In the genomic region with DNA sequence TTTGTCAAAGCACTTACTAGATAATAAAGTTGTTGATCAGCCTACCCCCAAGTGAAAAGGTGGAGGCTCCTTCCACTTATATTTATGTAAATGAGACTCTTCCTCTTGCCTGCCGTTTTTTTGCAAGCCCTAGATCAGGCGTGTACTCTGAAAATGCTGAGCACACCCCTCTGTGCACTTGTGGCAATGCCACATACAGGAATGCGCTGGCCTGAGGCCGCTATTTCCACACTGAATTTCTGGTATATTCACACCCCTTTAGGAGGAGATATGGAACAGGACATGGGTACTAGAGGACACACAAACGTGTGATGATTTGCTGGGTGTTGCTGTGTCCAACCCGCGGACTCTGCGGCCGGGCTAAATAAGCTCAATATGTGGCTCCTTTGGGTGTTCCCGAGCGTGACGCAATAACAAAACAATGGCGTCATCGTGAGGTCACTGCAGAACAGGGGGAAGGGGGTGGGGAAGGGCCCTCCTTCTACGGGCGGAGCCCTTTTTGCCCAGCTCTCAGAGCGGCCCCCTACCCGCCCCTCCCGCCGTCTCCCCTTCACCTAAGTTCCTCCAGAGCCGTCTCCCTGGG, we compare ENCODE assay signal across 8 cellular contexts. TPM values are rescaled to one million over a fixed set of nuclear protein-coding genes. Genes with fewer than 3 reads are reported as not detected.
DNase-seq lines count a peak whose midpoint lies in the region; ATAC-seq and TF ChIP-seq lines count a peak whose summit lies in the region.

No MANE protein-coding gene starts in this region.

- no peaks in the 10 kb centered on the region for H3K9me2 ChIP-seq in PC-9 (ENCODE audit: insufficient read depth)

- CTCF ChIA-PET in PC-9 (lab: Charles Lee), result interaction anchor here (0.5 to 0.8 kb wide), 2 partner anchors 18 to 308 kb away, joined by 4 to 10 read pairs; no protein-coding TSS in a partner anchor
- CTCF ChIA-PET in activated naive CD4-positive, alpha-beta T cell treated with anti-CD3 and anti-CD28 coated beads, Interleukin-2, amount 10 ng/mL, durations not matched to agents 7 days and 5 days (lab: Charles Lee), result interaction anchor here (0.8 to 2.0 kb wide), 3 partner anchors 12 to 50 kb away, joined by 3 to 6 read pairs (median 3); partner anchors contain the start of gene OS9

- H3K36me3 ChIP-seq in PC-9 (ENCODE audit: low read depth) (peaks cover 9% of the 10 kb centered on the region; the same call in 1 of the 2 replicates), left ventricle myocardium inferior (peaks cover 30% of the 10 kb centered on the region)

- peak overlapping the region; percentile 93 for H3K27ac Mint-ChIP-seq in activated naive CD4-positive, alpha-beta T cell treated with anti-CD3 and anti-CD28 coated beads, Interleukin-2, amount 10 ng/mL, durations not matched to agents 7 days and 5 days

- peak; percentile 46 for ATAC-seq in GM18498 (IDR thresholded peaks at IDR 0.05; ENCODE audit: unreplicated experiment)
- peak; percentile 37 for ATAC-seq in HG02885 (IDR thresholded peaks at IDR 0.05; ENCODE audit: poor library complexity, unreplicated experiment)

- H3K4me1 Mint-ChIP-seq in activated naive CD4-positive, alpha-beta T cell treated with anti-CD3 and anti-CD28 coated beads, Interleukin-2, amount 10 ng/mL, durations not matched to agents 7 days and 5 days, result peaks cover 61% of the 10 kb centered on the region

- H4K20me1 ChIP-seq in PC-9 (ENCODE audit: insufficient read depth), result no peaks in the 10 kb centered on the region

- H3K27ac ChIP-seq in 22Rv1, result peak overlapping the region; percentile 87
- peak overlapping the region; percentile 90 for H3K27ac ChIP-seq in PC-9
- peak overlapping the region; percentile 98 for H3K27ac ChIP-seq in left ventricle myocardium inferior (replicated peaks)

- H3K27me3 ChIP-seq in PC-9 (ENCODE audit: insufficient read depth, low read depth), result no peaks in the 10 kb centered on the region
- H3K27me3 ChIP-seq in left ventricle myocardium inferior (ENCODE audit: low read depth), result peaks cover 33% of the 10 kb centered on the region

- POLR2A ChIA-PET in PC-9 (lab: Charles Lee; ENCODE audit: unreplicated experiment), result interaction anchor here (0.5 to 0.7 kb wide), 7 partner anchors 18 to 1747 kb away, joined by 3 to 15 read pairs (median 8); partner anchors contain the start of gene SUOX

- H3K4me1 ChIP-seq in PC-9 (replicated peaks; ENCODE audit: insufficient read depth) (peaks cover 13% of the 10 kb centered on the region), left ventricle myocardium inferior (peaks cover 29% of the 10 kb centered on the region)

- H3K9me3 Mint-ChIP-seq in activated naive CD4-positive, alpha-beta T cell treated with anti-CD3 and anti-CD28 coated beads, Interleukin-2, amount 10 ng/mL, durations not matched to agents 7 days and 5 days, result no peaks in the 10 kb centered on the region

- H3K36me3 Mint-ChIP-seq in activated naive CD4-positive, alpha-beta T cell treated with anti-CD3 and anti-CD28 coated beads, Interleukin-2, amount 10 ng/mL, durations not matched to agents 7 days and 5 days, result peaks cover 37% of the 10 kb centered on the region

- peaks cover 6% of the 10 kb centered on the region for H3K79me2 ChIP-seq in PC-9 (ENCODE audit: low read depth)

- intact Hi-C loops in PC-9 (cut with micrococcal nuclease; ENCODE audit: unreplicated experiment) (loop anchor here (2.0 kb wide), 1 partner anchor 17 kb away; no protein-coding TSS in a partner anchor), left ventricle myocardium inferior (cut with micrococcal nuclease) (no loop called here)

- H3K4me3 ChIP-seq in PC-9 (peak overlapping the region; percentile 75), left ventricle myocardium inferior (peak overlapping the region; percentile 93), skeletal muscle cell (ENCODE audit: low read depth, low read length) (peak overlapping the region; percentile 93)

- DNase-seq in PC-9 (peak; percentile 65 to 72), left ventricle myocardium inferior (peak; percentile 72), skeletal muscle cell (ENCODE audit: low read depth) (peak; percentile 62), HuH-7.5 (ENCODE audit: low spot score) (no peak)
- DNase-seq in activated naive CD4-positive, alpha-beta T cell treated with anti-CD3 and anti-CD28 coated beads, Interleukin-2, amount 10 ng/mL, durations not matched to agents 7 days and 5 days, result peak; percentile 83

- TSS peak; percentile 46 for BruUV-seq in PC-9 (replicated peaks; lab: Mats Ljungman, UMichigan)

- H3K9me3 ChIP-seq in PC-9 (ENCODE audit: insufficient read depth, low read depth) (no peaks in the 10 kb centered on the region), left ventricle myocardium inferior (replicated peaks) (no peaks in the 10 kb centered on the region)

- H3K27me3 Mint-ChIP-seq in activated naive CD4-positive, alpha-beta T cell treated with anti-CD3 and anti-CD28 coated beads, Interleukin-2, amount 10 ng/mL, durations not matched to agents 7 days and 5 days, result no peaks in the 10 kb centered on the region

- no peak for TF ChIP-seq CTCF in 22Rv1 (IDR thresholded peaks at IDR 0.05)
- TF ChIP-seq CTCF in PC-9 (conservative IDR thresholded peaks at IDR 0.05), result no peak
- TF ChIP-seq CTCF in left ventricle myocardium inferior (IDR thresholded peaks at IDR 0.05; ENCODE audit: borderline replicate concordance), result no peak

- H3F3A ChIP-seq in PC-9 (ENCODE audit: insufficient read depth, low read depth), result peaks cover 36% of the 10 kb centered on the region

- H3K4me2 ChIP-seq in PC-9, result peak overlapping the region; percentile 76

- H2AFZ ChIP-seq in PC-9, result peak overlapping the region; percentile 75

- H3K4me3 Mint-ChIP-seq in activated naive CD4-positive, alpha-beta T cell treated with anti-CD3 and anti-CD28 coated beads, Interleukin-2, amount 10 ng/mL, durations not matched to agents 7 days and 5 days, result peak overlapping the region; percentile 87

RNA-seq across cellular contexts. Expression of gene TSPAN31, which starts 0.6 kb away (rescaled TPM):
- total RNA-seq in PC-9 (2021) (18.2 and 22.5 TPM in 2 replicates), left ventricle myocardium inferior (27.2 TPM)

RNA-seq across cellular contexts. Expression of gene AGAP2, which starts 5.7 kb away (rescaled TPM):
- total RNA-seq in PC-9 (2021), result 0.40 and 0.50 TPM in 2 replicates
- 6.5 TPM for total RNA-seq in left ventricle myocardium inferior

RNA-seq across cellular contexts. Expression of gene CDK4, which starts 7.8 kb away (rescaled TPM):
- 156 and 194 TPM in 2 replicates for total RNA-seq in PC-9 (2021)
- total RNA-seq in left ventricle myocardium inferior, result 41.3 TPM

RNA-seq across cellular contexts. Expression of gene MARCHF9, which starts 10.6 kb away (rescaled TPM):
- total RNA-seq in PC-9 (2021) (18.9 and 21.2 TPM in 2 replicates), left ventricle myocardium inferior (13.8 TPM)

RNA-seq across cellular contexts. Expression of gene CYP27B1, which starts 22.6 kb away (rescaled TPM):
- total RNA-seq in PC-9 (2021) (1.6 and 1.8 TPM in 2 replicates), left ventricle myocardium inferior (not detected)
